In the genomic region with DNA sequence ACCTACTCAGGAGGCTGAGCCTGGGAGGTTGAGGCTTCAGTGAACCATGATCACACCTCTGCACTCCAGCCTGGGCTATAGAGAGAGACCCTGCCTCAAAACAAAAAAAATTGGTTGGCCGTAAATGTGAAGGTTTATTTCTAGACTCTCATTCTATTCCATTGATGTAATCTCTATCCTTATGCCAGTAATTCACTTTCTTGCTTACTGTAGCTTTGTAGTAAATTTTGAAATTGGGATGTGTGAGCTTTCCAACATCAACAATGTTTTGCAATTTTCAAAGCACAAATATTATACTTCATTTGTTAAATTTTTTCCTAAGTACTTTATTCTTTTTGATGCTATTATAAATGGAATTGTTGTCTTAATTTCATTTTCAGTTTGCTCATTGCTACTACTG, we compare ENCODE assay signal across 13 cellular contexts. TPM values are rescaled to one million over a fixed set of nuclear protein-coding genes. Genes with fewer than 3 reads are reported as not detected.
A peak's percentile ranks its signal among the peaks of the same experiment; 100 is the strongest.
DNase-seq lines count a peak whose midpoint lies in the region; ATAC-seq and TF ChIP-seq lines count a peak whose summit lies in the region.
"Had no signal": no experiment of that assay in that cellular context is flagged by ENCODE, and none has a peak within 500 bp of the region (broad histone marks: within the 10 kb centered on the region; RNA-seq: fewer than 3 reads in every experiment).

No MANE protein-coding gene starts in this region.

- TF ChIP-seq CTCF in AG10803 (conservative IDR thresholded peaks at IDR 0.05; ENCODE audit: low read length) (no peak), neural crest cell (conservative IDR thresholded peaks at IDR 0.05) (no peak), CD14-positive monocyte (IDR thresholded peaks at IDR 0.05) (no peak)

- no peak overlapping the region for H3K4me3 ChIP-seq in AG10803 (ENCODE audit: low read length)
- H3K4me3 ChIP-seq: A549; BLaER1 treated with 17β-estradiol and CSF1 and Interleukin-3, amounts not matched to agents 10 nM and 100 nM had no signal

- H3K36me3 Mint-ChIP-seq in neural crest cell (ENCODE audit: low read depth) (no peaks in the 10 kb centered on the region), CD14-positive monocyte (peaks cover 43 to 63% of the 10 kb centered on the region in 2 donors)

- H3K4me3 Mint-ChIP-seq in neural crest cell = no peak overlapping the region
- no peak overlapping the region for H3K4me3 Mint-ChIP-seq in CD14-positive monocyte
- H3K4me3 Mint-ChIP-seq: CD4-positive, CD25-positive, alpha-beta regulatory T cell; CD8-positive, alpha-beta memory T cell; H9 had no signal

- ATAC-seq in Right ventricle myocardium superior (ENCODE audit: poor library complexity) = no peak
- ATAC-seq: A549 had no signal

- H3K27me3 Mint-ChIP-seq in neural crest cell (ENCODE audit: low read depth) (no peaks in the 10 kb centered on the region), CD14-positive monocyte (ENCODE audit: low read depth in 3 of 3) (no peaks in the 10 kb centered on the region)
- H3K27me3 Mint-ChIP-seq: CD4-positive, CD25-positive, alpha-beta regulatory T cell; CD8-positive, alpha-beta memory T cell had no signal

- H3K27ac Mint-ChIP-seq in neural crest cell (ENCODE audit: unreplicated experiment) (peak overlapping the region; percentile 35), CD14-positive monocyte (no peak overlapping the region)
- H3K27ac Mint-ChIP-seq: CD4-positive, CD25-positive, alpha-beta regulatory T cell; CD8-positive, alpha-beta memory T cell had no signal

- H3K4me1 Mint-ChIP-seq in neural crest cell = no peaks in the 10 kb centered on the region
- H3K4me1 Mint-ChIP-seq in CD14-positive monocyte = no peaks in the 10 kb centered on the region
- H3K4me1 Mint-ChIP-seq: H9 had no signal

- intact Hi-C loops in CD14-positive monocyte (cut with micrococcal nuclease) (no loop called here), Right ventricle myocardium superior (cut with DNase I) (no loop called here)

- DNase-seq in AG10803 (ENCODE audit: low read depth) (peak; percentile 1), fibroblast of gingiva (ENCODE audit: low read depth) (peak; percentile 42), neural crest cell (ENCODE audit: low read depth, low spot score) (no peak), stromal cell of bone marrow (ENCODE audit: low read depth) (peak; percentile 4), NCI-H2227 (lab: John Stamatoyannopoulos, UW; ENCODE audit: unreplicated experiment) (no peak), CD14-positive monocyte (ENCODE audit: low spot score) (no peak), Right ventricle myocardium superior (no peak)
- DNase-seq: Caco-2; CD4-positive, CD25-positive, alpha-beta regulatory T cell; CD8-positive, alpha-beta memory T cell; H9 had no signal

- H3K9me3 Mint-ChIP-seq in neural crest cell (no peaks in the 10 kb centered on the region), CD14-positive monocyte (no peaks in the 10 kb centered on the region)
- H3K9me3 Mint-ChIP-seq: CD4-positive, CD25-positive, alpha-beta regulatory T cell; CD8-positive, alpha-beta memory T cell; H9 had no signal

RNA-seq across cellular contexts. Expression of a gene that starts 24.6 kb away (rescaled TPM):
- total RNA-seq in neural crest cell (22.3 and 22.4 TPM in 2 replicates), Right ventricle myocardium superior (5.6 TPM)
- polyA plus RNA-seq in CD14-positive monocyte = 1 to 10 TPM; 4.8 to 7.2 TPM

RNA-seq across cellular contexts. Expression of a gene that starts 25.1 kb away (rescaled TPM):
- total RNA-seq in neural crest cell (30.3 and 31.2 TPM in 2 replicates), Right ventricle myocardium superior (56.9 TPM)
- polyA plus RNA-seq in CD14-positive monocyte = 10 to 100 TPM in 1 of 2 donors, 1 to 10 TPM in 1; 8.8 to 15.1 TPM

Comparison
In these comparisons a context has a peak if more than half of its experiments do, and no peak if none do; other contexts are left out.
1. DNase-seq: peak in AG10803 (single experiment), fibroblast of gingiva (single experiment) and stromal cell of bone marrow (single experiment); none in neural crest cell (single experiment), NCI-H2227 (single experiment), CD14-positive monocyte (single experiment) and Right ventricle myocardium superior (single experiment).